In the genomic region with DNA sequence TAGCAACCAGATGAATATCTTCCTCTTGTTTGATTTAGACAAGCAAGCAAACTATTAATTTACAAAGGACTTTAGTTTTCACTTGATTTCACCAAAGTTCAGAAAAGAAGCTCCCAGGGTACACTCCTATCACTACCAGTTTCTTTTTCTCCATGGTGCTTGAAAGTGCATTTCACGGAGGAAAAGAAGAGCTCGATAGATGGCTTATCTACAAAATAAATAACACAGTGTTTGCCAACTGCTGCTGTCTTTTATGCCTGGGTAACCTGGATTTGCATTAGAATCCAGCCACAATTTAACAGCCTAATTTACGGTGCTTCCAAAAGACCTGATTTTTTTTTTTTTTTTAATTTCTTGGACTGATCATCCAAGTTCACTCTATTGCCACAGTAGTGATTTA, we compare ENCODE assay signal across 1 cellular context.
TF ChIP-seq lines count a peak whose summit lies in the region.

No MANE protein-coding gene starts in this region.

TF ChIP-seq in HepG2, 621 proteins besides CTCF, POLR2A, EP300 and RAD21 (continued from another document):
- TF ChIP-seq, protein P1, sequence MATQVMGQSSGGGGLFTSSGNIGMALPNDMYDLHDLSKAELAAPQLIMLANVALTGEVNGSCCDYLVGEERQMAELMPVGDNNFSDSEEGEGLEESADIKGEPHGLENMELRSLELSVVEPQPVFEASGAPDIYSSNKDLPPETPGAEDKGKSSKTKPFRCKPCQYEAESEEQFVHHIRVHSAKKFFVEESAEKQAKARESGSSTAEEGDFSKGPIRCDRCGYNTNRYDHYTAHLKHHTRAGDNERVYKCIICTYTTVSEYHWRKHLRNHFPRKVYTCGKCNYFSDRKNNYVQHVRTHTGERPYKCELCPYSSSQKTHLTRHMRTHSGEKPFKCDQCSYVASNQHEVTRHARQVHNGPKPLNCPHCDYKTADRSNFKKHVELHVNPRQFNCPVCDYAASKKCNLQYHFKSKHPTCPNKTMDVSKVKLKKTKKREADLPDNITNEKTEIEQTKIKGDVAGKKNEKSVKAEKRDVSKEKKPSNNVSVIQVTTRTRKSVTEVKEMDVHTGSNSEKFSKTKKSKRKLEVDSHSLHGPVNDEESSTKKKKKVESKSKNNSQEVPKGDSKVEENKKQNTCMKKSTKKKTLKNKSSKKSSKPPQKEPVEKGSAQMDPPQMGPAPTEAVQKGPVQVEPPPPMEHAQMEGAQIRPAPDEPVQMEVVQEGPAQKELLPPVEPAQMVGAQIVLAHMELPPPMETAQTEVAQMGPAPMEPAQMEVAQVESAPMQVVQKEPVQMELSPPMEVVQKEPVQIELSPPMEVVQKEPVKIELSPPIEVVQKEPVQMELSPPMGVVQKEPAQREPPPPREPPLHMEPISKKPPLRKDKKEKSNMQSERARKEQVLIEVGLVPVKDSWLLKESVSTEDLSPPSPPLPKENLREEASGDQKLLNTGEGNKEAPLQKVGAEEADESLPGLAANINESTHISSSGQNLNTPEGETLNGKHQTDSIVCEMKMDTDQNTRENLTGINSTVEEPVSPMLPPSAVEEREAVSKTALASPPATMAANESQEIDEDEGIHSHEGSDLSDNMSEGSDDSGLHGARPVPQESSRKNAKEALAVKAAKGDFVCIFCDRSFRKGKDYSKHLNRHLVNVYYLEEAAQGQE (IDR thresholded peaks at IDR 0.05; ENCODE audit: borderline replicate concordance in 1 of 2, low read depth in 1 of 2, low read length in 2 of 2) = no peak
- TF ChIP-seq ZNF484 (CRISPR knock-in tag; IDR thresholded peaks at IDR 0.05; ENCODE audit: borderline replicate concordance, low read depth) (no peak), FOXJ3 (CRISPR knock-in tag; IDR thresholded peaks at IDR 0.05; ENCODE audit: borderline replicate concordance) (peak; percentile 32; the same call in 1 of the 2 replicates), SOX13 (IDR thresholded peaks at IDR 0.05) (no peak), SOX13 (CRISPR knock-in tag; conservative IDR thresholded peaks at IDR 0.05 in 1 of 2, IDR thresholded peaks at IDR 0.05 in 1 of 2) (0 out of 4 replicates have a peak, but pooled peaks of 1 of the 2 experiments have one; percentile 41), KAT7 (CRISPR knock-in tag; IDR thresholded peaks at IDR 0.05; ENCODE audit: borderline replicate concordance) (no peak), GATAD2A (CRISPR knock-in tag; IDR thresholded peaks at IDR 0.05) (0 out of 2 replicates have a peak, but pooled peaks have one; percentile 28), SP4 (CRISPR knock-in tag; IDR thresholded peaks at IDR 0.05) (no peak), ZNF432 (CRISPR knock-in tag; IDR thresholded peaks at IDR 0.05; ENCODE audit: borderline replicate concordance) (no peak)
- TF ChIP-seq, protein P2, sequence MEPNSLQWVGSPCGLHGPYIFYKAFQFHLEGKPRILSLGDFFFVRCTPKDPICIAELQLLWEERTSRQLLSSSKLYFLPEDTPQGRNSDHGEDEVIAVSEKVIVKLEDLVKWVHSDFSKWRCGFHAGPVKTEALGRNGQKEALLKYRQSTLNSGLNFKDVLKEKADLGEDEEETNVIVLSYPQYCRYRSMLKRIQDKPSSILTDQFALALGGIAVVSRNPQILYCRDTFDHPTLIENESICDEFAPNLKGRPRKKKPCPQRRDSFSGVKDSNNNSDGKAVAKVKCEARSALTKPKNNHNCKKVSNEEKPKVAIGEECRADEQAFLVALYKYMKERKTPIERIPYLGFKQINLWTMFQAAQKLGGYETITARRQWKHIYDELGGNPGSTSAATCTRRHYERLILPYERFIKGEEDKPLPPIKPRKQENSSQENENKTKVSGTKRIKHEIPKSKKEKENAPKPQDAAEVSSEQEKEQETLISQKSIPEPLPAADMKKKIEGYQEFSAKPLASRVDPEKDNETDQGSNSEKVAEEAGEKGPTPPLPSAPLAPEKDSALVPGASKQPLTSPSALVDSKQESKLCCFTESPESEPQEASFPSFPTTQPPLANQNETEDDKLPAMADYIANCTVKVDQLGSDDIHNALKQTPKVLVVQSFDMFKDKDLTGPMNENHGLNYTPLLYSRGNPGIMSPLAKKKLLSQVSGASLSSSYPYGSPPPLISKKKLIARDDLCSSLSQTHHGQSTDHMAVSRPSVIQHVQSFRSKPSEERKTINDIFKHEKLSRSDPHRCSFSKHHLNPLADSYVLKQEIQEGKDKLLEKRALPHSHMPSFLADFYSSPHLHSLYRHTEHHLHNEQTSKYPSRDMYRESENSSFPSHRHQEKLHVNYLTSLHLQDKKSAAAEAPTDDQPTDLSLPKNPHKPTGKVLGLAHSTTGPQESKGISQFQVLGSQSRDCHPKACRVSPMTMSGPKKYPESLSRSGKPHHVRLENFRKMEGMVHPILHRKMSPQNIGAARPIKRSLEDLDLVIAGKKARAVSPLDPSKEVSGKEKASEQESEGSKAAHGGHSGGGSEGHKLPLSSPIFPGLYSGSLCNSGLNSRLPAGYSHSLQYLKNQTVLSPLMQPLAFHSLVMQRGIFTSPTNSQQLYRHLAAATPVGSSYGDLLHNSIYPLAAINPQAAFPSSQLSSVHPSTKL (CRISPR knock-in tag; IDR thresholded peaks at IDR 0.05) = peak; percentile 34; the same call in 1 of the 2 replicates
- TF ChIP-seq, protein P3, sequence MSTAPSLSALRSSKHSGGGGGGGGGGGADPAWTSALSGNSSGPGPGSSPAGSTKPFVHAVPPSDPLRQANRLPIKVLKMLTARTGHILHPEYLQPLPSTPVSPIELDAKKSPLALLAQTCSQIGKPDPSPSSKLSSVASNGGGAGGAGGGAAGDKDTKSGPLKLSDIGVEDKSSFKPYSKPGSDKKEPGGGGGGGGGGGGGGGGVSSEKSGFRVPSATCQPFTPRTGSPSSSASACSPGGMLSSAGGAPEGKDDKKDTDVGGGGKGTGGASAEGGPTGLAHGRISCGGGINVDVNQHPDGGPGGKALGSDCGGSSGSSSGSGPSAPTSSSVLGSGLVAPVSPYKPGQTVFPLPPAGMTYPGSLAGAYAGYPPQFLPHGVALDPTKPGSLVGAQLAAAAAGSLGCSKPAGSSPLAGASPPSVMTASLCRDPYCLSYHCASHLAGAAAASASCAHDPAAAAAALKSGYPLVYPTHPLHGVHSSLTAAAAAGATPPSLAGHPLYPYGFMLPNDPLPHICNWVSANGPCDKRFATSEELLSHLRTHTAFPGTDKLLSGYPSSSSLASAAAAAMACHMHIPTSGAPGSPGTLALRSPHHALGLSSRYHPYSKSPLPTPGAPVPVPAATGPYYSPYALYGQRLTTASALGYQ (CRISPR knock-in tag; IDR thresholded peaks at IDR 0.05) = 0 out of 2 replicates have a peak, but pooled peaks have one; percentile 22
